In genomic region chr12:93415723-93416464, GRCh38 we compare ENCODE assay signal across 10 cellular contexts. TPM values are rescaled to one million over a fixed set of nuclear protein-coding genes. Genes with fewer than 3 reads are reported as not detected.
DNase-seq lines count a peak whose midpoint lies in the region; ATAC-seq and TF ChIP-seq lines count a peak whose summit lies in the region.
"Had no signal": no experiment of that assay in that cellular context is flagged by ENCODE, and none has a peak within 500 bp of the region (broad histone marks: within the 10 kb centered on the region; RNA-seq: fewer than 3 reads in every experiment).

No MANE protein-coding gene starts in this region.

- H3K4me3 Mint-ChIP-seq in natural killer cell treated with Interleukin-12 subunit alpha and Interleukin-12 subunit beta and Interleukin-15 and Interleukin-18, amount 100 ng/mL, for 72 hours = no peak overlapping the region

- POLR2A ChIA-PET in HEK293T (lab: Yijun Ruan, JAX) = no interaction called here

- in situ Hi-C loops in astrocyte of the cerebellum (cut with HindIII; ENCODE audit: low sequenced_read_pairs) = loop anchor here (25.0 kb wide), 1 partner anchor 629 kb away; no protein-coding TSS in a partner anchor

- CTCF ChIA-PET in HEK293T (lab: Yijun Ruan, JAX) = interaction anchor here (0.6 kb wide), 1 partner anchor 428 kb away, joined by 3 read pairs; no protein-coding TSS in a partner anchor

- DNase-seq in GM04504 (ENCODE audit: low read depth) (peak; percentile 23), astrocyte of the cerebellum (ENCODE audit: low read depth) (peak; percentile 63), HEK293T (ENCODE audit: extremely low spot score) (no peak), DMS53 treated with DMSO at 0.1 percent for 48 hours (lab: John Stamatoyannopoulos, UW; ENCODE audit: unreplicated experiment) (no peak), ureter (ENCODE audit: low spot score) (no peak)
- DNase-seq in natural killer cell treated with Interleukin-12 subunit alpha and Interleukin-12 subunit beta and Interleukin-15 and Interleukin-18, amount 100 ng/mL, for 72 hours (ENCODE audit: low spot score) = no peak
- DNase-seq: naive B cell, NCI-H2081 treated with DMSO at 0.1 percent for 48 hours had no signal

- H3K4me1 Mint-ChIP-seq in natural killer cell treated with Interleukin-12 subunit alpha and Interleukin-12 subunit beta and Interleukin-15 and Interleukin-18, amount 100 ng/mL, for 72 hours (ENCODE audit: low read depth in 2 of 2) = peaks cover 50 to 61% of the 10 kb centered on the region in 2 donors

- peak overlapping the region; percentile 57 to 71 for H3K27ac Mint-ChIP-seq in natural killer cell treated with Interleukin-12 subunit alpha and Interleukin-12 subunit beta and Interleukin-15 and Interleukin-18, amount 100 ng/mL, for 72 hours

- no peak for TF ChIP-seq CTCF in astrocyte of the cerebellum (IDR thresholded peaks at IDR 0.05; ENCODE audit: low read depth, low read length, missing control alignments)

- H3K9me3 Mint-ChIP-seq in natural killer cell treated with Interleukin-12 subunit alpha and Interleukin-12 subunit beta and Interleukin-15 and Interleukin-18, amount 100 ng/mL, for 72 hours = no peaks in the 10 kb centered on the region
- H3K9me3 Mint-ChIP-seq: naive B cell had no signal

- H3K4me3 ChIP-seq in astrocyte of the cerebellum (ENCODE audit: low read depth, low read length) = no peak overlapping the region

- H3K27me3 Mint-ChIP-seq in natural killer cell treated with Interleukin-12 subunit alpha and Interleukin-12 subunit beta and Interleukin-15 and Interleukin-18, amount 100 ng/mL, for 72 hours = no peaks in the 10 kb centered on the region
- H3K27me3 Mint-ChIP-seq: naive B cell had no signal

- no peaks in the 10 kb centered on the region for H3K36me3 Mint-ChIP-seq in natural killer cell treated with Interleukin-12 subunit alpha and Interleukin-12 subunit beta and Interleukin-15 and Interleukin-18, amount 100 ng/mL, for 72 hours

- ATAC-seq in HG03342 (IDR thresholded peaks at IDR 0.05; ENCODE audit: unreplicated experiment) (peak; percentile 42), HG02884 (IDR thresholded peaks at IDR 0.05; ENCODE audit: unreplicated experiment) (no peak)
- no peak for ATAC-seq in natural killer cell treated with Interleukin-12 subunit alpha and Interleukin-12 subunit beta and Interleukin-15 and Interleukin-18, amount 100 ng/mL, for 72 hours

TF ChIP-seq in HEK293T, 16 proteins besides CTCF, POLR2A, EP300 and RAD21:
- TF ChIP-seq CTBP1 (IDR thresholded peaks at IDR 0.05; ENCODE audit: borderline replicate concordance) (no peak), FOXM1 (IDR thresholded peaks at IDR 0.05; ENCODE audit: borderline replicate concordance) (no peak), SUZ12 (IDR thresholded peaks at IDR 0.05) (no peak), ARNT (IDR thresholded peaks at IDR 0.05) (no peak)

RNA-seq across cellular contexts. Expression of gene UBE2N, which starts 25.9 kb away (rescaled TPM):
- 100 to 1,000 TPM; 184 to 213 TPM for total RNA-seq in natural killer cell treated with Interleukin-12 subunit alpha and Interleukin-12 subunit beta and Interleukin-15 and Interleukin-18, amount 100 ng/mL, for 72 hours
- 133 TPM for total RNA-seq in ureter

RNA-seq across cellular contexts. Expression of gene NUDT4, which starts 38.2 kb away (rescaled TPM):
- 10 to 100 TPM; 30.3 to 32.8 TPM for total RNA-seq in natural killer cell treated with Interleukin-12 subunit alpha and Interleukin-12 subunit beta and Interleukin-15 and Interleukin-18, amount 100 ng/mL, for 72 hours
- 113 TPM for total RNA-seq in ureter

RNA-seq across cellular contexts. Expression of gene MRPL42, which starts 51.4 kb away (rescaled TPM):
- total RNA-seq in natural killer cell treated with Interleukin-12 subunit alpha and Interleukin-12 subunit beta and Interleukin-15 and Interleukin-18, amount 100 ng/mL, for 72 hours = 10 to 100 TPM; 42.8 to 53.2 TPM
- total RNA-seq in ureter = 87.6 TPM

Comparison
In these comparisons a context has a peak if more than half of its experiments do, and no peak if none do; other contexts are left out.
1. DNase-seq: peak in GM04504 (single experiment) and astrocyte of the cerebellum (single experiment); none in natural killer cell treated with Interleukin-12 subunit alpha and Interleukin-12 subunit beta and Interleukin-15 and Interleukin-18, amount 100 ng/mL, for 72 hours (single experiment), HEK293T (single experiment), DMS53 treated with DMSO at 0.1 percent for 48 hours (single experiment) and ureter (single experiment).